In genomic region chr1:202952818-202953217, GRCh38 we compare ENCODE assay signal across 9 cellular contexts. TPM values are rescaled to one million over a fixed set of nuclear protein-coding genes. Genes with fewer than 3 reads are reported as not detected.
DNase-seq lines count a peak whose midpoint lies in the region; ATAC-seq and TF ChIP-seq lines count a peak whose summit lies in the region.
"Had no signal": no experiment of that assay in that cellular context is flagged by ENCODE, and none has a peak within 500 bp of the region (broad histone marks: within the 10 kb centered on the region; RNA-seq: fewer than 3 reads in every experiment).

No MANE protein-coding gene starts in this region.

- H3K4me3 Mint-ChIP-seq in activated naive CD8-positive, alpha-beta T cell = peak overlapping the region; percentile 14

- H3K27ac Mint-ChIP-seq in activated naive CD8-positive, alpha-beta T cell = peak overlapping the region; percentile 58

- DNase-seq in M059J (ENCODE audit: low read depth) = peak; percentile 74
- peak; percentile 78 for DNase-seq in cardiac septum (ENCODE audit: low spot score)
- no peak for DNase-seq in stimulated activated naive CD8-positive, alpha-beta T cell treated with anti-CD3 and anti-CD28 coated beads, Interleukin-15, Interleukin-2, amounts not matched to agents 100 U/mL and 50 U/mL, for 24 hours
- no peak for DNase-seq in posterior vena cava (ENCODE audit: low spot score)
- DNase-seq in vagina (ENCODE audit: extremely low spot score in 2 of 2) = no peak
- DNase-seq: NCI-H1105 treated with DMSO at 0.1 percent for 48 hours, stomach had no signal

- H3K9me3 ChIP-seq in vagina = no peaks in the 10 kb centered on the region
- H3K9me3 ChIP-seq: stomach had no signal

- TF ChIP-seq CTCF in vagina (IDR thresholded peaks at IDR 0.05) = no peak

- peaks cover 65% of the 10 kb centered on the region for H3K4me1 ChIP-seq in vagina

- H3K36me3 ChIP-seq in vagina = peaks cover 0 to 29% of the 10 kb centered on the region in 2 donors

- no peak for TF ChIP-seq POLR2A in vagina (IDR thresholded peaks at IDR 0.05)

- no peak overlapping the region for H3K4me3 ChIP-seq in vagina
- H3K4me3 ChIP-seq: stomach had no signal

- H3K27me3 Mint-ChIP-seq in activated naive CD8-positive, alpha-beta T cell = no peaks in the 10 kb centered on the region

- ATAC-seq in stimulated activated naive CD8-positive, alpha-beta T cell treated with anti-CD3 and anti-CD28 coated beads, Interleukin-15, Interleukin-2, amounts not matched to agents 100 U/mL and 50 U/mL, for 24 hours = peak; percentile 69
- ATAC-seq in GM19455 (IDR thresholded peaks at IDR 0.05; ENCODE audit: unreplicated experiment) = no peak

- H3K27ac ChIP-seq in vagina = no peak overlapping the region

- peaks cover 51% of the 10 kb centered on the region for H3K4me1 Mint-ChIP-seq in activated naive CD8-positive, alpha-beta T cell (ENCODE audit: low read depth)

- no peaks in the 10 kb centered on the region for H3K9me3 Mint-ChIP-seq in activated naive CD8-positive, alpha-beta T cell (ENCODE audit: low read depth)

- H3K27me3 ChIP-seq in vagina = no peaks in the 10 kb centered on the region
- H3K27me3 ChIP-seq: stomach had no signal

- no peaks in the 10 kb centered on the region for H3K36me3 Mint-ChIP-seq in activated naive CD8-positive, alpha-beta T cell

- intact Hi-C loops in cardiac septum (cut with DNase I) = no loop called here
- intact Hi-C loops in posterior vena cava (cut with DNase I) = no loop called here
- intact Hi-C loops in vagina (cut with DNase I) = no loop called here

RNA-seq across cellular contexts. Expression of gene ADIPOR1, which starts 5.3 kb away (rescaled TPM):
- 149 and 150 TPM in 2 replicates for total RNA-seq in M059J (2014; rRNA removed; shearing (Covaris generic))
- total RNA-seq in cardiac septum = 89.5 TPM
- 10 to 100 TPM; 53.4 to 62.5 TPM for total RNA-seq in posterior vena cava
- total RNA-seq in vagina = 84.0 TPM

RNA-seq across cellular contexts. Expression of gene CYB5R1, which starts 14.2 kb away (rescaled TPM):
- total RNA-seq in M059J (2014; rRNA removed; shearing (Covaris generic)) = 34.8 and 46.5 TPM in 2 replicates
- total RNA-seq in cardiac septum = 186 TPM
- total RNA-seq in posterior vena cava = 10 to 100 TPM; 42.1 to 45.8 TPM
- 61.4 TPM for total RNA-seq in vagina

RNA-seq across cellular contexts. Expression of gene KLHL12, which starts 25.8 kb away (rescaled TPM):
- total RNA-seq in M059J (2014; rRNA removed; shearing (Covaris generic)) = 26.3 and 26.4 TPM in 2 replicates
- total RNA-seq in cardiac septum = 23.3 TPM
- 10 to 100 TPM; 16.9 to 17.3 TPM for total RNA-seq in posterior vena cava
- total RNA-seq in vagina = 19.6 TPM

RNA-seq across cellular contexts. Expression of gene TMEM183A, which starts 54.4 kb away (rescaled TPM):
- total RNA-seq in M059J (2014; rRNA removed; shearing (Covaris generic)) = 84.6 and 99.6 TPM in 2 replicates
- 27.7 TPM for total RNA-seq in cardiac septum
- total RNA-seq in posterior vena cava = 10 to 100 TPM; 40.8 to 43.5 TPM
- 73.2 TPM for total RNA-seq in vagina

Comparison
In these comparisons a context has a peak if more than half of its experiments do, and no peak if none do; other contexts are left out.
1. DNase-seq: peak in M059J (single experiment) and cardiac septum (single experiment); none in stimulated activated naive CD8-positive, alpha-beta T cell treated with anti-CD3 and anti-CD28 coated beads, Interleukin-15, Interleukin-2, amounts not matched to agents 100 U/mL and 50 U/mL, for 24 hours (single experiment), posterior vena cava (single experiment) and vagina (0 of 2).